Comparison of ENCODE assay signal across 20 cellular contexts in genomic region chr4:146244496-146244895, GRCh38. TPM values are rescaled to one million over a fixed set of nuclear protein-coding genes. Genes with fewer than 3 reads are reported as not detected.
"Had no signal": no experiment of that assay in that cellular context is flagged by ENCODE, and none has a peak within 500 bp of the region (broad histone marks: within the 10 kb centered on the region; RNA-seq: fewer than 3 reads in every experiment).

No MANE protein-coding gene starts in this region.

- DNase-seq: activated B cell treated with CpG ODN at 0.5 μM for 24 hours; activated naive CD4-positive, alpha-beta T cell treated with Interleukin-2 at 50 U/mL for 16 hours; cerebellar nuclear complex; effector CD8-positive, alpha-beta T cell; T-helper 1 cell; T-helper 9 cell had no signal

- H3K36me3 Mint-ChIP-seq: memory B cell had no signal

- H3K36me3 ChIP-seq: adrenal gland, stomach, upper lobe of left lung had no signal

- H3K4me3 ChIP-seq: adrenal gland, hepatocyte, stomach, upper lobe of left lung had no signal

- H3K9me3 ChIP-seq: adrenal gland, stomach, upper lobe of left lung had no signal

- H3K9me3 Mint-ChIP-seq: activated B cell treated with CpG ODN at 0.5 μM for 24 hours, memory B cell, neural crest cell had no signal

- H3K27me3 Mint-ChIP-seq: activated B cell treated with CpG ODN at 0.5 μM for 24 hours, memory B cell had no signal

- H3K27me3 ChIP-seq: adrenal gland, hepatocyte, stomach, upper lobe of left lung had no signal

- ATAC-seq: esophagus mucosa, SK-N-SH treated with all-trans-retinoic acid at 6 μM for 48 hours had no signal

- H3K27ac Mint-ChIP-seq: activated B cell treated with CpG ODN at 0.5 μM for 24 hours, memory B cell, progenitor cell of endocrine pancreas had no signal

- H3K4me3 Mint-ChIP-seq: activated B cell treated with CpG ODN at 0.5 μM for 24 hours, memory B cell, neural crest cell had no signal

- H3K27ac ChIP-seq: hepatocyte had no signal

RNA-seq across cellular contexts. Expression of gene REELD1, which starts 30.2 kb away (rescaled TPM):
- total RNA-seq: bronchial epithelial cell, esophagus mucosa, fibroblast of villous mesenchyme, glomerular endothelial cell, hepatocyte, neural crest cell, progenitor cell of endocrine pancreas, skeletal muscle tissue, temporal lobe had no signal
- polyA plus RNA-seq: hepatocyte had no signal
